Comparison of ENCODE assay signal across 13 cellular contexts in the genomic region with DNA sequence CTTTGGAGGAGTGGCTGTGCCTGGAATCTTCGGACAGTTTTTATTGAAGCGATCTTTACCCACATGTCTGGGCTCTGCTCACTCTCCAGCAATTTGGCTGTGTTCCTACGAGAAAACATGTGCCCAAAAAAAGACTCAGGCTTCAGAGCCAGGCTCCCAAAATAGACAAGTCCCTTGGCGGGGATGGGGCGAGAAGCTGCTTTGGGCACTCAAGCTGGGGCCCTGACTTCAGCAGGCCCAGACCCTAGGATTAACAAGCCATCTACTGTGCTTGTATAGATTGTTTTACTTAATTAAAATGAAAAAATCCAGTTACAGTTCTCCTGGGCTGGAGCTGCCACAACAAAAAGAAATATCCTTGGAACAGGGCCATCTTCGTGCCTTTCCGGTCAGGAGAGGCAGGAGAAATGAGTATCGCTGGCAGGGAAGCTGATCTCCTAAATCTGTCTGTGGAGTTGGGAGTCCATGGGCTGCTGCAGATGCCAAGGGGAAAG. TPM values are rescaled to one million over a fixed set of nuclear protein-coding genes. Genes with fewer than 3 reads are reported as not detected.
DNase-seq lines count a peak whose midpoint lies in the region; ATAC-seq and TF ChIP-seq lines count a peak whose summit lies in the region.
"Had no signal": no experiment of that assay in that cellular context is flagged by ENCODE, and none has a peak within 500 bp of the region (broad histone marks: within the 10 kb centered on the region; RNA-seq: fewer than 3 reads in every experiment).

No MANE protein-coding gene starts in this region.

- H3K9me3 ChIP-seq in esophagus muscularis mucosa (no peaks in the 10 kb centered on the region), suprapubic skin (no peaks in the 10 kb centered on the region)
- H3K9me3 ChIP-seq in CD4-positive, alpha-beta T cell (ENCODE audit: control insufficient read depth, low read length): no peaks in the 10 kb centered on the region

- TF ChIP-seq EP300 in esophagus muscularis mucosa (IDR thresholded peaks at IDR 0.05) (no peak), suprapubic skin (IDR thresholded peaks at IDR 0.05) (no peak)

- POLR2A ChIA-PET in CD4-positive, alpha-beta T cell (lab: Charles Lee): interaction anchor here (1.1 to 1.6 kb wide), 2 partner anchors 12 to 73 kb away, joined by 3 read pairs; no protein-coding TSS in a partner anchor

- peak; percentile 57 for DNase-seq in NCI-H1092 treated with DMSO at 0.1 percent for 48 hours (lab: John Stamatoyannopoulos, UW)
- DNase-seq in esophagus muscularis mucosa (ENCODE audit: extremely low spot score): no peak
- peak; percentile 63 for DNase-seq in middle frontal gyrus (ENCODE audit: extremely low spot score, low spot score)
- DNase-seq in suprapubic skin (ENCODE audit: low spot score in 2 of 2): no peak
- no peak for DNase-seq in CD4-positive, alpha-beta T cell
- DNase-seq in RKO (ENCODE audit: low spot score): no peak
- DNase-seq: activated CD4-positive, alpha-beta T cell treated with anti-CD3 and anti-CD28 coated beads for 1 hour; stimulated activated naive CD8-positive, alpha-beta T cell treated with anti-CD3 and anti-CD28 coated beads, Interleukin-15, amount 100 ng/mL, for 72 hours had no signal

- TF ChIP-seq POLR2A in esophagus muscularis mucosa (IDR thresholded peaks at IDR 0.05; ENCODE audit: low read depth) (no peak), suprapubic skin (IDR thresholded peaks at IDR 0.05) (no peak)

- ATAC-seq in GM18511 (IDR thresholded peaks at IDR 0.05; ENCODE audit: unreplicated experiment) (no peak), GM18858 (IDR thresholded peaks at IDR 0.05; ENCODE audit: unreplicated experiment) (no peak)
- ATAC-seq in CD4-positive, alpha-beta T cell (ENCODE audit: poor library complexity): no peak
- ATAC-seq: Panc1; stimulated activated naive CD8-positive, alpha-beta T cell treated with anti-CD3 and anti-CD28 coated beads, Interleukin-15, amount 100 ng/mL, for 72 hours had no signal

- H3K36me3 Mint-ChIP-seq in CD4-positive, alpha-beta T cell (ENCODE audit: low read depth): no peaks in the 10 kb centered on the region
- H3K36me3 Mint-ChIP-seq: activated naive CD8-positive, alpha-beta T cell had no signal

- H3K36me3 ChIP-seq in esophagus muscularis mucosa (peaks cover 0 to 18% (median 0%) of the 10 kb centered on the region in 4 donors), suprapubic skin (no peaks in the 10 kb centered on the region)

- TF ChIP-seq CTCF in esophagus muscularis mucosa (IDR thresholded peaks at IDR 0.05) (no peak), suprapubic skin (IDR thresholded peaks at IDR 0.05) (no peak)
- TF ChIP-seq CTCF in CD4-positive, alpha-beta T cell (IDR thresholded peaks at IDR 0.05): no peak

- peaks cover 75 to 90% (median 81%) of the 10 kb centered on the region in 4 donors for H3K4me1 ChIP-seq in esophagus muscularis mucosa
- H3K4me1 ChIP-seq in suprapubic skin: peaks cover 83% of the 10 kb centered on the region

- H3K4me3 Mint-ChIP-seq in CD4-positive, alpha-beta T cell: no peak overlapping the region
- H3K4me3 Mint-ChIP-seq: activated naive CD8-positive, alpha-beta T cell; stimulated activated naive CD8-positive, alpha-beta T cell treated with anti-CD3 and anti-CD28 coated beads, Interleukin-15, amount 100 ng/mL, for 72 hours had no signal

- H3K4me1 Mint-ChIP-seq in CD4-positive, alpha-beta T cell (ENCODE audit: low read depth): peaks cover 42% of the 10 kb centered on the region

- WGBS in esophagus muscularis mucosa: 26% methylated on average over 5 of the region's 8 CpGs
- WGBS in suprapubic skin: 12% methylated on average over 8 of the region's 8 CpGs

- H3K9me3 Mint-ChIP-seq in CD4-positive, alpha-beta T cell: no peaks in the 10 kb centered on the region
- H3K9me3 Mint-ChIP-seq: stimulated activated naive CD8-positive, alpha-beta T cell treated with anti-CD3 and anti-CD28 coated beads, Interleukin-15, amount 100 ng/mL, for 72 hours had no signal

- H3K27me3 Mint-ChIP-seq in CD4-positive, alpha-beta T cell: no peaks in the 10 kb centered on the region
- H3K27me3 Mint-ChIP-seq: activated naive CD8-positive, alpha-beta T cell; stimulated activated naive CD8-positive, alpha-beta T cell treated with anti-CD3 and anti-CD28 coated beads, Interleukin-15, amount 100 ng/mL, for 72 hours had no signal

- CTCF ChIA-PET in CD4-positive, alpha-beta T cell (lab: Charles Lee): no interaction called here

- H3K27ac Mint-ChIP-seq in CD4-positive, alpha-beta T cell: no peak overlapping the region
- H3K27ac Mint-ChIP-seq: activated naive CD8-positive, alpha-beta T cell; stimulated activated naive CD8-positive, alpha-beta T cell treated with anti-CD3 and anti-CD28 coated beads, Interleukin-15, amount 100 ng/mL, for 72 hours had no signal

- H3K27me3 ChIP-seq in esophagus muscularis mucosa: no peaks in the 10 kb centered on the region
- H3K27me3 ChIP-seq in suprapubic skin: no peaks in the 10 kb centered on the region
- no peaks in the 10 kb centered on the region for H3K27me3 ChIP-seq in CD4-positive, alpha-beta T cell (ENCODE audit: control insufficient read depth, insufficient read depth, low read length)

- no peak overlapping the region for H3K4me3 ChIP-seq in esophagus muscularis mucosa
- peak overlapping the region; percentile 15 for H3K4me3 ChIP-seq in suprapubic skin

- intact Hi-C loops in esophagus muscularis mucosa (cut with DNase I): no loop called here
- intact Hi-C loops in CD4-positive, alpha-beta T cell (cut with DNase I, micrococcal nuclease): no loop called here

- H3K27ac ChIP-seq in esophagus muscularis mucosa (replicated peaks in 1 of 4): peak overlapping the region; percentile 79 to 88 (median 82)
- H3K27ac ChIP-seq in suprapubic skin: peak overlapping the region; percentile 78
- H3K27ac ChIP-seq in CD4-positive, alpha-beta T cell (ENCODE audit: low read depth, low read length): no peak overlapping the region
- H3K27ac ChIP-seq: KMS-11 had no signal

RNA-seq across cellular contexts. Expression of a gene that starts 51.4 kb away (rescaled TPM):
- total RNA-seq in esophagus muscularis mucosa (10 to 100 TPM; 65.6 to 97.7 (median 78.3) TPM), suprapubic skin (100 to 1,000 TPM; 243 to 594 (median 293) TPM)
- total RNA-seq in CD4-positive, alpha-beta T cell: 100 to 1,000 TPM; 352 to 358 TPM

Comparison
In these comparisons a context has a peak if more than half of its experiments do, and no peak if none do; other contexts are left out.
1. DNase-seq: peak in NCI-H1092 treated with DMSO at 0.1 percent for 48 hours (single experiment) and middle frontal gyrus (single experiment); none in esophagus muscularis mucosa (single experiment), suprapubic skin (0 of 2), CD4-positive, alpha-beta T cell (0 of 10) and RKO (single experiment).